Comparison of ENCODE assay signal across 1 cellular context in genomic region chr2:222306393-222307137, GRCh38.
TF ChIP-seq lines count a peak whose summit lies in the region.

No MANE protein-coding gene starts in this region.

TF ChIP-seq in IMR-90, 13 proteins besides CTCF, POLR2A, EP300 and RAD21 (continued from another document):
- TF ChIP-seq ELK1 (IDR thresholded peaks at IDR 0.05; ENCODE audit: borderline replicate concordance, low read depth, low read length), result no peak
- TF ChIP-seq SMC3 (IDR thresholded peaks at IDR 0.05; ENCODE audit: low read depth, low read length), result no peak
